30 cellular contexts compared by ENCODE assay signal in genomic region chr1:54679706-54680105, GRCh38. TPM values are rescaled to one million over a fixed set of nuclear protein-coding genes. Genes with fewer than 3 reads are reported as not detected.
"Had no signal": no experiment of that assay in that cellular context is flagged by ENCODE, and none has a peak within 500 bp of the region (broad histone marks: within the 10 kb centered on the region; RNA-seq: fewer than 3 reads in every experiment).

No MANE protein-coding gene starts in this region.

- H3K4me1 ChIP-seq: heart left ventricle, left ventricle myocardium inferior, spleen, suprapubic skin, tibial artery, upper lobe of right lung had no signal

- H3K27ac ChIP-seq: heart left ventricle, left ventricle myocardium inferior, neural progenitor cell, ovary, sigmoid colon, spleen, suprapubic skin, thoracic aorta, tibial artery, upper lobe of right lung had no signal

- H3K36me3 Mint-ChIP-seq: immature natural killer cell; memory B cell; naive thymus-derived CD8-positive, alpha-beta T cell; neural progenitor cell; stimulated activated effector memory CD8-positive, alpha-beta T cell treated with anti-CD3 and anti-CD28 coated beads, Interleukin-12 subunit alpha, Interleukin-12 subunit beta, amount 100 ng/mL, for 72 hours had no signal

- H3K27ac Mint-ChIP-seq: memory B cell, nephron, progenitor cell of endocrine pancreas had no signal

- H3K27me3 Mint-ChIP-seq: naive thymus-derived CD8-positive, alpha-beta T cell had no signal

- H3K36me3 ChIP-seq: left ventricle myocardium inferior, neural progenitor cell, ovary, sigmoid colon, spleen, suprapubic skin, thoracic aorta, upper lobe of right lung had no signal

- H3K9ac ChIP-seq: neural progenitor cell had no signal

- H3K9me3 ChIP-seq: heart left ventricle, left ventricle myocardium inferior, ovary, sigmoid colon, spleen, suprapubic skin, thoracic aorta, tibial artery, upper lobe of right lung had no signal

- H2AFZ ChIP-seq: neural progenitor cell had no signal

- H3K4me1 Mint-ChIP-seq: immature natural killer cell; memory B cell; naive thymus-derived CD8-positive, alpha-beta T cell; stimulated activated effector memory CD8-positive, alpha-beta T cell treated with anti-CD3 and anti-CD28 coated beads, Interleukin-12 subunit alpha, Interleukin-12 subunit beta, amount 100 ng/mL, for 72 hours had no signal

- H3K4me2 ChIP-seq: neural progenitor cell had no signal

- H3K9me3 Mint-ChIP-seq: immature natural killer cell; memory B cell; naive thymus-derived CD8-positive, alpha-beta T cell; nephron; neural progenitor cell; stimulated activated effector memory CD8-positive, alpha-beta T cell treated with anti-CD3 and anti-CD28 coated beads, Interleukin-12 subunit alpha, Interleukin-12 subunit beta, amount 100 ng/mL, for 72 hours had no signal

- DNase-seq: heart left ventricle; hypothalamus; immature natural killer cell; left ventricle myocardium inferior; naive thymus-derived CD8-positive, alpha-beta T cell; ovary; right cardiac atrium; sigmoid colon; small intestine; spleen; stimulated activated CD4-positive, alpha-beta T cell treated with anti-CD3 and anti-CD28 coated beads, Interleukin-4, amount 100 ng/mL, for 24 hours; stimulated activated naive CD4-positive, alpha-beta T cell treated with Interleukin-2 at 50 U/mL for 16 hours; tibial artery; trophoblast cell; upper lobe of right lung had no signal

- ATAC-seq: naive thymus-derived CD8-positive, alpha-beta T cell; stimulated activated effector memory CD8-positive, alpha-beta T cell treated with anti-CD3 and anti-CD28 coated beads, Interleukin-12 subunit alpha, Interleukin-12 subunit beta, amount 100 ng/mL, for 72 hours had no signal

- H3K4me3 Mint-ChIP-seq: immature natural killer cell; memory B cell; nephron; neural progenitor cell; stimulated activated effector memory CD8-positive, alpha-beta T cell treated with anti-CD3 and anti-CD28 coated beads, Interleukin-12 subunit alpha, Interleukin-12 subunit beta, amount 100 ng/mL, for 72 hours had no signal

- H3K4me3 ChIP-seq: heart left ventricle, left ventricle myocardium inferior, neural progenitor cell, ovary, sigmoid colon, spleen, suprapubic skin, thoracic aorta, tibial artery, upper lobe of right lung had no signal

- H3K27me3 ChIP-seq: heart left ventricle, neural progenitor cell, ovary, sigmoid colon, spleen, suprapubic skin, tibial artery, upper lobe of right lung had no signal

- FAIRE-seq: islet of Langerhans, small intestine, urothelium cell line had no signal

RNA-seq across cellular contexts. Expression of gene MROH7, which starts 38.1 kb away (rescaled TPM):
- total RNA-seq: kidney epithelial cell, lung microvascular endothelial cell, pulmonary artery endothelial cell, renal cortical epithelial cell had no signal
- polyA plus RNA-seq: immature natural killer cell; naive thymus-derived CD8-positive, alpha-beta T cell had no signal

RNA-seq across cellular contexts. Expression of gene FAM151A, which starts 56.4 kb away (rescaled TPM):
- total RNA-seq: kidney epithelial cell; lower leg skin; lung microvascular endothelial cell; mucosa of gallbladder; naive thymus-derived CD8-positive, alpha-beta T cell; ovary; progenitor cell of endocrine pancreas; pulmonary artery endothelial cell; renal cortical epithelial cell; sigmoid colon; thoracic aorta; upper lobe of right lung had no signal
- polyA plus RNA-seq: immature natural killer cell; naive thymus-derived CD8-positive, alpha-beta T cell had no signal
